14 cellular contexts compared by ENCODE assay signal in genomic region chr12:53474819-53475218, GRCh38. TPM values are rescaled to one million over a fixed set of nuclear protein-coding genes. Genes with fewer than 3 reads are reported as not detected.
DNase-seq lines count a peak whose midpoint lies in the region; ATAC-seq and TF ChIP-seq lines count a peak whose summit lies in the region.
"Had no signal": no experiment of that assay in that cellular context is flagged by ENCODE, and none has a peak within 500 bp of the region (broad histone marks: within the 10 kb centered on the region; RNA-seq: fewer than 3 reads in every experiment).

No MANE protein-coding gene starts in this region.

- H3K36me3 ChIP-seq in endodermal cell (ENCODE audit: control insufficient read depth, insufficient read depth, low read length) = peaks cover 97% of the 10 kb centered on the region
- H3K36me3 ChIP-seq in thyroid gland = peaks cover 77 to 96% of the 10 kb centered on the region in 2 donors

- TF ChIP-seq CTCF in VCaP (conservative IDR thresholded peaks at IDR 0.05) (no peak), endodermal cell (conservative IDR thresholded peaks at IDR 0.05) (no peak), osteocyte (IDR thresholded peaks at IDR 0.05) (no peak), thyroid gland (IDR thresholded peaks at IDR 0.05) (no peak)

- peaks cover 75% of the 10 kb centered on the region for H3K4me1 Mint-ChIP-seq in activated T-cell treated with anti-CD3 and anti-CD28 coated beads, Interleukin-2, amount 50 U/mL, for 24 hours (ENCODE audit: low read depth)
- H3K4me1 Mint-ChIP-seq in endodermal cell (peaks cover 57% of the 10 kb centered on the region), osteocyte (ENCODE audit: unreplicated experiment) (peaks cover 26% of the 10 kb centered on the region)
- peaks cover 67% of the 10 kb centered on the region for H3K4me1 Mint-ChIP-seq in stimulated activated naive CD8-positive, alpha-beta T cell treated with anti-CD3 and anti-CD28 coated beads, Interleukin-15, amount 100 ng/mL, for 72 hours

- intact Hi-C loops in thyroid gland (cut with DNase I) = no loop called here

- H3K27ac ChIP-seq in VCaP (peak overlapping the region; percentile 80), endodermal cell (ENCODE audit: low read depth, low read length) (no peak overlapping the region), thyroid gland (no peak overlapping the region)
- H3K27ac ChIP-seq: brain microvascular endothelial cell had no signal

- H3K27me3 ChIP-seq in endodermal cell (ENCODE audit: control insufficient read depth, insufficient read depth, low read length, poor library complexity, severe bottlenecking) (no peaks in the 10 kb centered on the region), thyroid gland (no peaks in the 10 kb centered on the region)
- H3K27me3 ChIP-seq: brain microvascular endothelial cell, tibial nerve had no signal

- no peaks in the 10 kb centered on the region for H3K9me3 Mint-ChIP-seq in activated T-cell treated with anti-CD3 and anti-CD28 coated beads, Interleukin-2, amount 50 U/mL, for 24 hours
- H3K9me3 Mint-ChIP-seq in endodermal cell (no peaks in the 10 kb centered on the region), osteocyte (ENCODE audit: unreplicated experiment) (no peaks in the 10 kb centered on the region)
- no peaks in the 10 kb centered on the region for H3K9me3 Mint-ChIP-seq in stimulated activated naive CD8-positive, alpha-beta T cell treated with anti-CD3 and anti-CD28 coated beads, Interleukin-15, amount 100 ng/mL, for 72 hours

- peak overlapping the region; percentile 93 for H3K27ac Mint-ChIP-seq in activated T-cell treated with anti-CD3 and anti-CD28 coated beads, Interleukin-2, amount 50 U/mL, for 24 hours
- H3K27ac Mint-ChIP-seq in endodermal cell (peak overlapping the region; percentile 86), osteocyte (ENCODE audit: unreplicated experiment) (no peak overlapping the region)
- peak overlapping the region; percentile 82 to 96 for H3K27ac Mint-ChIP-seq in stimulated activated naive CD8-positive, alpha-beta T cell treated with anti-CD3 and anti-CD28 coated beads, Interleukin-15, amount 100 ng/mL, for 72 hours

- H3K9me3 ChIP-seq in endodermal cell (ENCODE audit: control insufficient read depth, low read length) (no peaks in the 10 kb centered on the region), thyroid gland (no peaks in the 10 kb centered on the region)
- H3K9me3 ChIP-seq: tibial nerve had no signal

- no peak overlapping the region for H3K4me3 ChIP-seq in endodermal cell (ENCODE audit: low read length)
- no peak overlapping the region for H3K4me3 ChIP-seq in thyroid gland (replicated peaks in 1 of 3)
- H3K4me3 ChIP-seq: tibial nerve had no signal

- no peaks in the 10 kb centered on the region for H3K27me3 Mint-ChIP-seq in activated T-cell treated with anti-CD3 and anti-CD28 coated beads, Interleukin-2, amount 50 U/mL, for 24 hours
- H3K27me3 Mint-ChIP-seq in endodermal cell (ENCODE audit: insufficient read depth) (no peaks in the 10 kb centered on the region), osteocyte (ENCODE audit: unreplicated experiment) (no peaks in the 10 kb centered on the region)
- no peaks in the 10 kb centered on the region for H3K27me3 Mint-ChIP-seq in stimulated activated naive CD8-positive, alpha-beta T cell treated with anti-CD3 and anti-CD28 coated beads, Interleukin-15, amount 100 ng/mL, for 72 hours

- DNase-seq in activated T-cell treated with anti-CD3 and anti-CD28 coated beads, Interleukin-2, amount 50 U/mL, for 24 hours = no peak
- DNase-seq in activated T-cell treated with anti-CD3 and anti-CD28 coated beads, Interleukin-2, amount 50 U/mL, for 48 hours = no peak
- peak; percentile 52 for DNase-seq in endodermal cell
- no peak for DNase-seq in stimulated activated naive CD8-positive, alpha-beta T cell treated with anti-CD3 and anti-CD28 coated beads, Interleukin-15, amount 100 ng/mL, for 72 hours
- no peak for DNase-seq in osteocyte (ENCODE audit: extremely low spot score, unreplicated experiment)
- no peak for DNase-seq in thyroid gland
- DNase-seq: brain microvascular endothelial cell, DMS79 treated with DMSO at 0.1 percent for 48 hours, Kasumi-1 had no signal

- peak overlapping the region; percentile 46 for H3K4me3 Mint-ChIP-seq in activated T-cell treated with anti-CD3 and anti-CD28 coated beads, Interleukin-2, amount 50 U/mL, for 24 hours
- H3K4me3 Mint-ChIP-seq in endodermal cell (no peak overlapping the region), osteocyte (ENCODE audit: unreplicated experiment) (no peak overlapping the region)
- H3K4me3 Mint-ChIP-seq in stimulated activated naive CD8-positive, alpha-beta T cell treated with anti-CD3 and anti-CD28 coated beads, Interleukin-15, amount 100 ng/mL, for 72 hours = peak overlapping the region; percentile 57 to 70

- TF ChIP-seq POLR2A in thyroid gland (IDR thresholded peaks at IDR 0.05) = no peak

- H3K4me1 ChIP-seq in endodermal cell (ENCODE audit: control insufficient read depth, insufficient read depth, low read length) = peaks cover 35% of the 10 kb centered on the region
- H3K4me1 ChIP-seq in thyroid gland = no peaks in the 10 kb centered on the region

- 94 to 98% methylated on average over 6 to 13 of the region's 13 CpGs for WGBS in endodermal cell (ENCODE audit: insufficient coverage in 1 of 2, insufficient read length in 1 of 2), 2 experiments
- WGBS in thyroid gland, 2 donors = 81 to 87% methylated on average over 13 of the region's 13 CpGs

- peak; percentile 42 for ATAC-seq in stimulated activated naive CD8-positive, alpha-beta T cell treated with anti-CD3 and anti-CD28 coated beads, Interleukin-15, amount 100 ng/mL, for 72 hours
- no peak for ATAC-seq in HG02840 (IDR thresholded peaks at IDR 0.05; ENCODE audit: low FRiP score, unreplicated experiment)

- H3K9ac ChIP-seq in endodermal cell (ENCODE audit: extremely low read depth, low read length, poor library complexity, severe bottlenecking) = no peak overlapping the region

- peaks cover 98% of the 10 kb centered on the region for H3K36me3 Mint-ChIP-seq in activated T-cell treated with anti-CD3 and anti-CD28 coated beads, Interleukin-2, amount 50 U/mL, for 24 hours (ENCODE audit: low read depth)
- peaks cover 87% of the 10 kb centered on the region for H3K36me3 Mint-ChIP-seq in endodermal cell (ENCODE audit: low read depth)
- H3K36me3 Mint-ChIP-seq in osteocyte (ENCODE audit: unreplicated experiment) = peaks cover 67% of the 10 kb centered on the region

RNA-seq across cellular contexts. Expression of gene PCBP2, which starts 22.9 kb away (rescaled TPM):
- total RNA-seq in endodermal cell (1,000 to 10,000 TPM; 1,281 to 1,338 TPM), osteocyte (984 and 1,015 TPM in 2 replicates), thyroid gland (100 to 1,000 TPM; 493 to 555 (median 514) TPM)
- 1,028 TPM for polyA plus RNA-seq in endodermal cell (2013, experiment 1 of 2)
- polyA plus RNA-seq in endodermal cell (2013, experiment 2 of 2) = 890 TPM

RNA-seq across cellular contexts. Expression of gene MAP3K12, which starts 24.4 kb away (rescaled TPM):
- total RNA-seq in endodermal cell = 1 to 10 TPM; 5.5 to 8.1 TPM
- polyA plus RNA-seq in endodermal cell (2013, experiment 1 of 2) = 27.5 TPM
- polyA plus RNA-seq in endodermal cell (2013, experiment 2 of 2) = 21.6 TPM
- total RNA-seq in osteocyte = 47.7 and 51.8 TPM in 2 replicates
- 10 to 100 TPM in 2 of 4 donors, 1 to 10 TPM in 2; 5.2 to 12.9 (median 10.6) TPM for total RNA-seq in thyroid gland

RNA-seq across cellular contexts. Expression of gene TARBP2, which starts 26.3 kb away (rescaled TPM):
- 10 to 100 TPM; 48.4 to 60.3 TPM for total RNA-seq in endodermal cell
- 60.9 TPM for polyA plus RNA-seq in endodermal cell (2013, experiment 1 of 2)
- 51.7 TPM for polyA plus RNA-seq in endodermal cell (2013, experiment 2 of 2)
- total RNA-seq in osteocyte = 33.9 and 38.8 TPM in 2 replicates
- total RNA-seq in thyroid gland = 10 to 100 TPM; 31.2 to 44.8 (median 34.7) TPM

RNA-seq across cellular contexts. Expression of gene NPFF, which starts 32.5 kb away (rescaled TPM):
- total RNA-seq in endodermal cell (not detected), osteocyte (not detected in 2 replicates), thyroid gland (not detected)
- polyA plus RNA-seq in endodermal cell (2013, experiment 1 of 2) = 0.85 TPM
- polyA plus RNA-seq in endodermal cell (2013, experiment 2 of 2) = not detected
- total RNA-seq: mononuclear cell, tibial nerve had no signal
- polyA plus RNA-seq: AG04450 had no signal

RNA-seq across cellular contexts. Expression of gene PRR13, which starts 33.3 kb away (rescaled TPM):
- total RNA-seq in endodermal cell (100 to 1,000 TPM; 184 to 209 TPM), osteocyte (102 and 105 TPM in 2 replicates), thyroid gland (10 to 100 TPM; 51.6 to 83.6 (median 68.9) TPM)
- 101 TPM for polyA plus RNA-seq in endodermal cell (2013, experiment 1 of 2)
- 95.7 TPM for polyA plus RNA-seq in endodermal cell (2013, experiment 2 of 2)

Comparison
In these comparisons a context has a peak if more than half of its experiments do, and no peak if none do; other contexts are left out.
1. H3K4me3 Mint-ChIP-seq: peak in activated T-cell treated with anti-CD3 and anti-CD28 coated beads, Interleukin-2, amount 50 U/mL, for 24 hours (single experiment) and stimulated activated naive CD8-positive, alpha-beta T cell treated with anti-CD3 and anti-CD28 coated beads, Interleukin-15, amount 100 ng/mL, for 72 hours (2 of 2); none in endodermal cell (single experiment) and osteocyte (single experiment).